In the genomic region with DNA sequence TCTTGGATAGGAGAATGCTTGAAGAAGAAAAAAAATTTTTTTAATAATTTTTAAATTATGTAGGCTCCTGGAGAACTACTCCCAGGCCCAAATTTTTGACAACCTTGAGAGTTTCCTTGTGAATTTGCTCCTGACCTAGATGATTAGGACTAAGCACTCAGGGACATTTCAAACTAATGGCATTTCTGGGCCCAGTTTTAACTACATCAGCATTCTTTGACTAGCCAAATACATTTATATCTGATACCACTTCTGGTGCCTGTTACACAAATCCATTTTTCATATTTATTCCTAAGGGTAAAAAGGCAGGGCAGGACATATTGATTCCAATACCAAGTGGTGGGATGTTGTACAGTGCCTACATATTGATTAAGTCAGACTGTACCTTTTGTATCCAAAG, we compare ENCODE assay signal across 1 cellular context.
TF ChIP-seq lines count a peak whose summit lies in the region.

No MANE protein-coding gene starts in this region.

TF ChIP-seq in HepG2, 621 proteins besides CTCF, POLR2A, EP300 and RAD21 (continued from another document):
- no peak for TF ChIP-seq SNAPC2 (CRISPR knock-in tag; IDR thresholded peaks at IDR 0.05)
